ENCODE assay signal across 23 cellular contexts in the genomic region with DNA sequence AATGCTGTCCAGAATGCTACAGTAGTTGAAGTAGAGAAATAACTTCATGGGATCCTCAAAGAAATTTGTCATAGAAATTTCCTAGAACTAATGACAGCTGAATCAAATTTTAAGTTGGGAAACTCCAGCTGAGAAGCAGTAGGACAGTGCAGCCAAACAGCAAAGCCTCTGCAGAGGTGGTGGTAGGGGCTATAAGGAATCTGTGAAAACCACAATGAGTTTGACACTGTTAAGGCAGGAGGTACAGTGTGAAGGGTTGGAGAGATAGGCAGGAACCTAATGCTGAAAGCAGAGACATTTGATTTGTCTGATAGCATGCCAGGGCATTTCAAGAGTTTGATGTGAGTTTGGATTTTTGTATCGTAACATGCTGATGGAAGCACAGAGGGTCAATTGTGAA. TPM values are rescaled to one million over a fixed set of nuclear protein-coding genes. Genes with fewer than 3 reads are reported as not detected.
DNase-seq lines count a peak whose midpoint lies in the region; ATAC-seq, FAIRE-seq and TF ChIP-seq lines count a peak whose summit lies in the region.
"Had no signal": no experiment of that assay in that cellular context is flagged by ENCODE, and none has a peak within 500 bp of the region (broad histone marks: within the 10 kb centered on the region; RNA-seq: fewer than 3 reads in every experiment).

No MANE protein-coding gene starts in this region.

- TF ChIP-seq CTCF in keratinocyte (optimal IDR thresholded peaks at IDR 0.05 in 1 of 3, IDR thresholded peaks at IDR 0.05 in 1 of 3, conservative IDR thresholded peaks at IDR 0.05 in 1 of 3; ENCODE audit: extremely low read depth in 1 of 3, insufficient read depth in 2 of 3, low read length in 3 of 3): no peak
- TF ChIP-seq CTCF in stomach (IDR thresholded peaks at IDR 0.05): no peak

- FAIRE-seq in keratinocyte (lab: Jason Lieb, UNC): peak; percentile 55
- FAIRE-seq: A204.1, GM12878, GM19239, HepG2 had no signal

- H3K27ac ChIP-seq in keratinocyte (ENCODE audit: control insufficient read depth, insufficient read depth, low read length): no peak overlapping the region
- H3K27ac ChIP-seq in stomach: no peak overlapping the region

- H3K4me3 Mint-ChIP-seq in activated T-cell treated with anti-CD3 and anti-CD28 coated beads, Interleukin-2, amount 50 U/mL, for 72 hours: no peak overlapping the region
- H3K4me3 Mint-ChIP-seq in activated T-helper 17 cell treated with anti-CD3 and anti-CD28 coated beads, Interleukin-2, amount 50 U/mL, for 72 hours: no peak overlapping the region
- H3K4me3 Mint-ChIP-seq in stimulated activated naive CD8-positive, alpha-beta T cell treated with anti-CD3 and anti-CD28 coated beads, Interleukin-15, amount 100 ng/mL, for 72 hours: no peak overlapping the region
- H3K4me3 Mint-ChIP-seq: CD8-positive, alpha-beta T cell had no signal

- TF ChIP-seq EP300 in stomach (IDR thresholded peaks at IDR 0.05): no peak

- no peaks in the 10 kb centered on the region for H3K79me2 ChIP-seq in keratinocyte (ENCODE audit: control insufficient read depth, insufficient read depth, low read length)

- no peak for ATAC-seq in activated T-cell treated with anti-CD3 and anti-CD28 coated beads, Interleukin-2, amount 50 U/mL, for 72 hours (replicated peaks in 1 of 2)
- ATAC-seq in activated T-helper 17 cell treated with anti-CD3 and anti-CD28 coated beads, Interleukin-2, amount 50 U/mL, for 72 hours (replicated peaks): no peak
- ATAC-seq in stimulated activated naive CD8-positive, alpha-beta T cell treated with anti-CD3 and anti-CD28 coated beads, Interleukin-15, amount 100 ng/mL, for 72 hours: peak; percentile 58
- ATAC-seq in GM19035 (IDR thresholded peaks at IDR 0.05; ENCODE audit: unreplicated experiment): no peak
- ATAC-seq in HG03280 (IDR thresholded peaks at IDR 0.05; ENCODE audit: unreplicated experiment): no peak
- ATAC-seq: CD8-positive, alpha-beta T cell; HepG2 had no signal

- H3K4me2 ChIP-seq in keratinocyte (ENCODE audit: control insufficient read depth, extremely low read depth, insufficient read depth, low read depth, low read length): no peak overlapping the region

- peaks cover 18% of the 10 kb centered on the region for H3K4me1 Mint-ChIP-seq in activated T-cell treated with anti-CD3 and anti-CD28 coated beads, Interleukin-2, amount 50 U/mL, for 72 hours (ENCODE audit: low read depth)
- peaks cover 9% of the 10 kb centered on the region for H3K4me1 Mint-ChIP-seq in activated T-helper 17 cell treated with anti-CD3 and anti-CD28 coated beads, Interleukin-2, amount 50 U/mL, for 72 hours
- H3K4me1 Mint-ChIP-seq in stimulated activated naive CD8-positive, alpha-beta T cell treated with anti-CD3 and anti-CD28 coated beads, Interleukin-15, amount 100 ng/mL, for 72 hours: peaks cover 18% of the 10 kb centered on the region

- 88 to 100% (median 95%) methylated on average over 1 of the region's 1 CpG for WGBS in stomach, 5 donors

- H3K27me3 Mint-ChIP-seq in activated T-cell treated with anti-CD3 and anti-CD28 coated beads, Interleukin-2, amount 50 U/mL, for 72 hours (ENCODE audit: low read depth): no peaks in the 10 kb centered on the region
- H3K27me3 Mint-ChIP-seq in activated T-helper 17 cell treated with anti-CD3 and anti-CD28 coated beads, Interleukin-2, amount 50 U/mL, for 72 hours: no peaks in the 10 kb centered on the region
- H3K27me3 Mint-ChIP-seq in stimulated activated naive CD8-positive, alpha-beta T cell treated with anti-CD3 and anti-CD28 coated beads, Interleukin-15, amount 100 ng/mL, for 72 hours: no peaks in the 10 kb centered on the region

- no peak overlapping the region for H2AFZ ChIP-seq in keratinocyte (ENCODE audit: control insufficient read depth, low read length)

- no peaks in the 10 kb centered on the region for H3K9me3 Mint-ChIP-seq in activated T-cell treated with anti-CD3 and anti-CD28 coated beads, Interleukin-2, amount 50 U/mL, for 72 hours
- H3K9me3 Mint-ChIP-seq in activated T-helper 17 cell treated with anti-CD3 and anti-CD28 coated beads, Interleukin-2, amount 50 U/mL, for 72 hours: no peaks in the 10 kb centered on the region
- H3K9me3 Mint-ChIP-seq in stimulated activated naive CD8-positive, alpha-beta T cell treated with anti-CD3 and anti-CD28 coated beads, Interleukin-15, amount 100 ng/mL, for 72 hours: no peaks in the 10 kb centered on the region
- H3K9me3 Mint-ChIP-seq: CD8-positive, alpha-beta T cell had no signal

- H3K4me3 ChIP-seq in keratinocyte (ENCODE audit: control insufficient read depth in 2 of 3, extremely low read depth in 1 of 3, insufficient read depth in 2 of 3, low read depth in 1 of 3, low read length in 3 of 3) (no peak overlapping the region), stomach (no peak overlapping the region)
- H3K4me3 ChIP-seq: GM12878 had no signal

- H3K27me3 ChIP-seq in keratinocyte (ENCODE audit: control insufficient read depth, extremely low read depth, insufficient read depth, low read length): no peaks in the 10 kb centered on the region
- H3K27me3 ChIP-seq in stomach: no peaks in the 10 kb centered on the region

- dilution Hi-C loops in keratinocyte (cut with MboI; ENCODE audit: extremely low pct_ligation_motif_present, low sequenced_read_pairs): no loop called here

- peaks cover 6 to 12% of the 10 kb centered on the region in 2 donors for H3K36me3 Mint-ChIP-seq in activated T-cell treated with anti-CD3 and anti-CD28 coated beads, Interleukin-2, amount 50 U/mL, for 72 hours (ENCODE audit: insufficient read depth in 2 of 2)
- H3K36me3 Mint-ChIP-seq in activated T-helper 17 cell treated with anti-CD3 and anti-CD28 coated beads, Interleukin-2, amount 50 U/mL, for 72 hours (ENCODE audit: low read depth): peaks cover 92% of the 10 kb centered on the region

- no peaks in the 10 kb centered on the region for H3K9me1 ChIP-seq in keratinocyte (ENCODE audit: control insufficient read depth, extremely low read depth, insufficient read depth, low read length)

- DNase-seq in activated T-cell treated with anti-CD3 and anti-CD28 coated beads, Interleukin-2, amount 50 U/mL, for 72 hours: no peak
- DNase-seq in activated T-cell treated with anti-CD3 and anti-CD28 coated beads, Interleukin-2, amount 50 U/mL, for 1 hour: no peak
- DNase-seq in keratinocyte (ENCODE audit: low read depth, low spot score) (no peak), stomach (no peak)
- no peak for DNase-seq in stimulated activated naive CD8-positive, alpha-beta T cell treated with anti-CD3 and anti-CD28 coated beads, Interleukin-15, amount 100 ng/mL, for 72 hours
- DNase-seq: CD8-positive, alpha-beta T cell; DMS53; EL; GOT3; KBM-7; NCI-H1694 treated with DMSO at 0.1 percent for 48 hours; NCI-H2107; NCI-H2227 treated with DMSO at 0.1 percent for 48 hours; NCI-H510A treated with DMSO at 0.1 percent for 48 hours; NCI-H774; SHP77 had no signal

- H3K36me3 ChIP-seq in keratinocyte (ENCODE audit: control insufficient read depth in 2 of 2, extremely low read depth in 1 of 2, insufficient read depth in 2 of 2, low read length in 2 of 2) (peaks cover 2 to 14% of the 10 kb centered on the region in 2 experiments), stomach (peaks cover 6 to 76% (median 48%) of the 10 kb centered on the region in 4 donors)

- H3K9me3 ChIP-seq in keratinocyte (ENCODE audit: control insufficient read depth, low read depth, low read length) (no peaks in the 10 kb centered on the region), stomach (no peaks in the 10 kb centered on the region)

- H3K27ac Mint-ChIP-seq in activated T-cell treated with anti-CD3 and anti-CD28 coated beads, Interleukin-2, amount 50 U/mL, for 72 hours: peak overlapping the region; percentile 42
- peak overlapping the region; percentile 11 for H3K27ac Mint-ChIP-seq in activated T-helper 17 cell treated with anti-CD3 and anti-CD28 coated beads, Interleukin-2, amount 50 U/mL, for 72 hours
- H3K27ac Mint-ChIP-seq in stimulated activated naive CD8-positive, alpha-beta T cell treated with anti-CD3 and anti-CD28 coated beads, Interleukin-15, amount 100 ng/mL, for 72 hours: peak overlapping the region in 1 of 2 donors; percentile 87
- H3K27ac Mint-ChIP-seq: CD8-positive, alpha-beta T cell had no signal

- no peaks in the 10 kb centered on the region for H4K20me1 ChIP-seq in keratinocyte (ENCODE audit: control insufficient read depth, extremely low read depth, insufficient read depth, low read length)

- no peak overlapping the region for H3K9ac ChIP-seq in keratinocyte (ENCODE audit: control insufficient read depth, extremely low read depth, insufficient read depth, low read length)

- intact Hi-C loops in stomach (cut with DNase I; ENCODE audit: low total_unique reads): no loop called here

- no peak for TF ChIP-seq POLR2A in stomach (IDR thresholded peaks at IDR 0.05)

- H3K4me1 ChIP-seq in keratinocyte (ENCODE audit: control insufficient read depth, extremely low read depth, insufficient read depth, low read length): no peaks in the 10 kb centered on the region
- no peaks in the 10 kb centered on the region for H3K4me1 ChIP-seq in stomach

RNA-seq across cellular contexts. Expression of gene ASTE1, which starts 22.0 kb away (rescaled TPM):
- 10 to 100 TPM; 10.2 to 10.8 TPM for total RNA-seq in activated T-cell treated with anti-CD3 and anti-CD28 coated beads, Interleukin-2, amount 50 U/mL, for 72 hours
- 10 to 100 TPM in 1 of 2 donors, 1 to 10 TPM in 1; 6.5 to 11.8 TPM for total RNA-seq in activated T-helper 17 cell treated with anti-CD3 and anti-CD28 coated beads, Interleukin-2, amount 50 U/mL, for 72 hours
- polyA plus RNA-seq in keratinocyte (4.3 to 5.2 TPM (median 4.6 TPM) in 3 replicates), stomach (1 to 10 TPM; 1.8 to 4.6 (median 3.1) TPM)
- polyA plus RNA-seq in keratinocyte (2011; ENCODE audit: low read depth): 1.8 TPM
- polyA plus RNA-seq in keratinocyte (2011; cell fraction: cytosol; rRNA removed): 1.9 and 3.4 TPM in 2 replicates
- 4.2 and 4.9 TPM in 2 replicates for polyA plus RNA-seq in keratinocyte (2011; cell fraction: nucleus; rRNA removed)
- 2.5 and 2.7 TPM in 2 replicates for polyA plus RNA-seq in keratinocyte (2012; ENCODE audit: low replicate concordance)
- polyA minus RNA-seq in keratinocyte: 3.2 to 5.9 TPM (median 4.5 TPM) in 3 replicates
- polyA minus RNA-seq in keratinocyte (2011; cell fraction: cytosol; rRNA and poly(A)+ RNA removed): 5.9 TPM
- 3.4 and 7.0 TPM in 2 replicates for polyA minus RNA-seq in keratinocyte (2011; cell fraction: nucleus; rRNA and poly(A)+ RNA removed)
- 10 to 100 TPM in 1 of 5 donors, 1 to 10 TPM in 3, under 1 TPM in 1; 0.45 to 13.2 (median 3.5) TPM for total RNA-seq in stomach

RNA-seq across cellular contexts. Expression of gene NEK11, which starts 22.1 kb away (rescaled TPM):
- 1 to 10 TPM; 2.7 to 3.1 TPM for total RNA-seq in activated T-cell treated with anti-CD3 and anti-CD28 coated beads, Interleukin-2, amount 50 U/mL, for 72 hours
- 1 to 10 TPM; 3.1 to 3.2 TPM for total RNA-seq in activated T-helper 17 cell treated with anti-CD3 and anti-CD28 coated beads, Interleukin-2, amount 50 U/mL, for 72 hours
- 6.8 to 9.4 TPM (median 8.4 TPM) in 3 replicates for polyA plus RNA-seq in keratinocyte
- polyA plus RNA-seq in keratinocyte (2011; ENCODE audit: low read depth): 12.4 TPM
- polyA plus RNA-seq in keratinocyte (2011; cell fraction: cytosol; rRNA removed): 5.9 and 8.3 TPM in 2 replicates
- 11.6 and 14.2 TPM in 2 replicates for polyA plus RNA-seq in keratinocyte (2011; cell fraction: nucleus; rRNA removed)
- 4.2 and 5.3 TPM in 2 replicates for polyA plus RNA-seq in keratinocyte (2012; ENCODE audit: low replicate concordance)
- polyA minus RNA-seq in keratinocyte: 2.5 to 7.7 TPM (median 4.2 TPM) in 3 replicates
- polyA minus RNA-seq in keratinocyte (2011; cell fraction: cytosol; rRNA and poly(A)+ RNA removed): 6.3 TPM
- 7.6 and 18.2 TPM in 2 replicates for polyA minus RNA-seq in keratinocyte (2011; cell fraction: nucleus; rRNA and poly(A)+ RNA removed)
- total RNA-seq in stomach: 10 to 100 TPM in 2 of 5 donors, 1 to 10 TPM in 1, under 1 TPM in 1, not detected in 1; 0.45 to 24.2 (median 8.3) TPM
- 1 to 10 TPM; 1.6 to 2.3 (median 1.6) TPM for polyA plus RNA-seq in stomach
